8 cellular contexts compared by ENCODE assay signal in the genomic region with DNA sequence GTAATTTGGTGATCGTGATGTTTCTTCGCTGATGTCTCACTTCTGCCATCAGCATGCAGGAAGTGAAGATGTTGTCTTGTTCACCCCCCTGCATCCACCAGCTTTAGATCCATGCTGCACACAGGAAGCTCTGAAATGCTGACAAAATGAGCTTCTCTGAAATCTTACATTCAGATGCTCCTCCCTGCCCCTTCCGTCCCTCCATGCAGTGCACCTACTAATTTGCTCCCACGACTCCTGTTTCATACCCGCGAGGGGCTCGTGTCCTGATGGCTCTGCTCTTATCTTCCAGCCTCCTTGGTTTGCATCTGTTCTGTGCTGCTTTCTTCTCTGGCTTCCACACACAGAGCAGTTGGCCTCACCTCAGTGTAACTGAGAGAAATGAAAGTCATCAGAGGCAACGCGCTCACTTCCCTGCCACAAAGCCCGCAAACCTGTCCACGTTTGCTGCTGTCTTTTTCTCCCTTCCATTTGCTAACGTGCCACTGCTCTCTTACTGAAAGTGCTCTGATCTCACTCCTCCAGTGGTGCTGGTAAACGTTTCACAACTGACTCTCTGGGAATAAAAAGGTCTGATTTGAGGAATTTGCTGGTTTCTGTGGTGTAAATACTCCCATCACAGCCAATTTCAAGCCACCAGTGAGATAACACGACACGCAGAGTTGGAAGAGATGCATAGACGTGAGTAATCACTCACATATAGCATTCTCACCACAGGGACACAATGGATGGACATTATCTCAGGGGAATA. TPM values are rescaled to one million over a fixed set of nuclear protein-coding genes. Genes with fewer than 3 reads are reported as not detected.
A peak's percentile ranks its signal among the peaks of the same experiment; 100 is the strongest.
DNase-seq lines count a peak whose midpoint lies in the region; ATAC-seq and TF ChIP-seq lines count a peak whose summit lies in the region.

No MANE protein-coding gene starts in this region.

- no peaks in the 10 kb centered on the region for H3K9me2 ChIP-seq in OCI-LY1 (ENCODE audit: low read depth, low read length)
- no peaks in the 10 kb centered on the region for H3K9me2 ChIP-seq in GM23248 (ENCODE audit: insufficient read depth)

- no peaks in the 10 kb centered on the region for H3K9me3 ChIP-seq in OCI-LY1 (ENCODE audit: low read length)
- H3K9me3 ChIP-seq in GM23248 (ENCODE audit: low read depth) = no peaks in the 10 kb centered on the region

- H3K36me3 ChIP-seq in GM06990 (ENCODE audit: control insufficient read depth, insufficient read depth, low read length) (no peaks in the 10 kb centered on the region), OCI-LY1 (ENCODE audit: insufficient read depth, low read length) (no peaks in the 10 kb centered on the region), GM23248 (ENCODE audit: low read depth) (no peaks in the 10 kb centered on the region)

- H2AFZ ChIP-seq in OCI-LY1 (ENCODE audit: low read length) (no peak overlapping the region), GM23248 (no peak overlapping the region)

- 57 to 62% methylated on average over 16 of the region's 16 CpGs for WGBS in GM23248 (ENCODE audit: low coverage in 1 of 2, low lambda C conversion rate in 2 of 2, missing lambda C conversion rate in 2 of 2), 2 experiments

- TF ChIP-seq CTCF in GM06990 (IDR thresholded peaks at IDR 0.05; ENCODE audit: insufficient read depth, low read length, poor library complexity, severe bottlenecking) (no peak), OCI-LY1 (IDR thresholded peaks at IDR 0.05; ENCODE audit: low read length) (no peak), Calu3 (IDR thresholded peaks at IDR 0.05; ENCODE audit: unreplicated experiment) (no peak)

- in situ Hi-C loops in GM23248 (cut with MboI) = no loop called here

- H3K4me3 Mint-ChIP-seq in natural killer cell treated with Interleukin-12 subunit alpha and Interleukin-12 subunit beta and Interleukin-15 and Interleukin-18, amount 100 ng/mL, for 72 hours = peak overlapping the region; percentile 83
- no peak overlapping the region for H3K4me3 Mint-ChIP-seq in Calu3 (ENCODE audit: low read depth, unreplicated experiment)

- peak overlapping the region; percentile 44; the same call in 1 of the 2 replicates for H3K4me2 ChIP-seq in OCI-LY1 (ENCODE audit: low read length)
- H3K4me2 ChIP-seq in GM23248 (ENCODE audit: unreplicated experiment) = no peak overlapping the region

- CTCF ChIA-PET in Calu3 (lab: Charles Lee) = no interaction called here

- DNase-seq in GM06990 (ENCODE audit: extremely low read depth, insufficient read length) (peak; percentile 37), GM23248 (no peak), NCI-H1694 (lab: John Stamatoyannopoulos, UW) (no peak), Calu3 (no peak)
- DNase-seq in activated naive CD8-positive, alpha-beta T cell treated with anti-CD3 and anti-CD28 coated beads, Interleukin-2, amount 50 U/mL, for 16 hours (ENCODE audit: low read depth, low spot score) = peak; percentile 15
- no peak for DNase-seq in natural killer cell treated with Interleukin-12 subunit alpha and Interleukin-12 subunit beta and Interleukin-15 and Interleukin-18, amount 100 ng/mL, for 72 hours (ENCODE audit: low spot score)

- peak; percentile 70 to 80 for ATAC-seq in natural killer cell treated with Interleukin-12 subunit alpha and Interleukin-12 subunit beta and Interleukin-15 and Interleukin-18, amount 100 ng/mL, for 72 hours
- no peak for ATAC-seq in HG03097 (IDR thresholded peaks at IDR 0.05; ENCODE audit: low FRiP score, unreplicated experiment)

- intact Hi-C loops in Calu3 (cut with micrococcal nuclease; ENCODE audit: unreplicated experiment) = no loop called here

- H3K27me3 Mint-ChIP-seq in natural killer cell treated with Interleukin-12 subunit alpha and Interleukin-12 subunit beta and Interleukin-15 and Interleukin-18, amount 100 ng/mL, for 72 hours = no peaks in the 10 kb centered on the region
- H3K27me3 Mint-ChIP-seq in Calu3 (ENCODE audit: unreplicated experiment) = peaks cover 21% of the 10 kb centered on the region

- peak overlapping the region; percentile 92 to 94 for H3K27ac Mint-ChIP-seq in natural killer cell treated with Interleukin-12 subunit alpha and Interleukin-12 subunit beta and Interleukin-15 and Interleukin-18, amount 100 ng/mL, for 72 hours
- no peak overlapping the region for H3K27ac Mint-ChIP-seq in Calu3 (ENCODE audit: unreplicated experiment)

- BruUV-seq in Calu3 (replicated peaks; lab: Mats Ljungman, UMichigan) = no TSS peak

- H3K4me3 ChIP-seq in GM06990 (replicated peaks; ENCODE audit: low read depth, low read length) (peak overlapping the region; percentile 46; the same call in 1 of the 2 replicates), OCI-LY1 (ENCODE audit: low read depth, low read length, poor library complexity, severe bottlenecking) (peak overlapping the region; percentile 20), GM23248 (no peak overlapping the region)

- no peaks in the 10 kb centered on the region for H3K27me3 ChIP-seq in GM06990 (replicated peaks; ENCODE audit: control insufficient read depth, insufficient read depth, low read length)
- no peaks in the 10 kb centered on the region; the same call in 1 of the 2 replicates for H3K27me3 ChIP-seq in OCI-LY1 (ENCODE audit: insufficient read depth, low read length)
- peaks cover 17% of the 10 kb centered on the region; the same call in 1 of the 2 replicates for H3K27me3 ChIP-seq in GM23248 (replicated peaks; ENCODE audit: insufficient read depth)

- H3K9ac ChIP-seq in OCI-LY1 (ENCODE audit: low read length) (no peak overlapping the region), GM23248 (no peak overlapping the region)

- H4K20me1 ChIP-seq in OCI-LY1 (ENCODE audit: insufficient read depth, low read length) (no peaks in the 10 kb centered on the region), GM23248 (ENCODE audit: insufficient read depth) (no peaks in the 10 kb centered on the region)

- H3K27ac ChIP-seq in OCI-LY1 (ENCODE audit: low read depth, low read length, poor library complexity, severe bottlenecking) = no peak overlapping the region
- no peak overlapping the region for H3K27ac ChIP-seq in GM23248

- H3K9me3 Mint-ChIP-seq in natural killer cell treated with Interleukin-12 subunit alpha and Interleukin-12 subunit beta and Interleukin-15 and Interleukin-18, amount 100 ng/mL, for 72 hours = no peaks in the 10 kb centered on the region
- no peaks in the 10 kb centered on the region for H3K9me3 Mint-ChIP-seq in Calu3 (ENCODE audit: low read depth, unreplicated experiment)

- peaks cover 40 to 43% of the 10 kb centered on the region in 2 donors for H3K4me1 Mint-ChIP-seq in natural killer cell treated with Interleukin-12 subunit alpha and Interleukin-12 subunit beta and Interleukin-15 and Interleukin-18, amount 100 ng/mL, for 72 hours (ENCODE audit: low read depth in 2 of 2)
- H3K4me1 Mint-ChIP-seq in Calu3 (ENCODE audit: low read depth, unreplicated experiment) = peaks cover 41% of the 10 kb centered on the region

- H3K36me3 Mint-ChIP-seq in natural killer cell treated with Interleukin-12 subunit alpha and Interleukin-12 subunit beta and Interleukin-15 and Interleukin-18, amount 100 ng/mL, for 72 hours = no peaks in the 10 kb centered on the region
- no peaks in the 10 kb centered on the region for H3K36me3 Mint-ChIP-seq in Calu3 (ENCODE audit: insufficient read depth, unreplicated experiment)

- H3K79me2 ChIP-seq in OCI-LY1 (ENCODE audit: insufficient read depth, low read length) = no peaks in the 10 kb centered on the region
- H3K79me2 ChIP-seq in GM23248 (ENCODE audit: insufficient read depth) = no peaks in the 10 kb centered on the region

- H3K4me1 ChIP-seq in OCI-LY1 (ENCODE audit: insufficient read depth, low read length, severe bottlenecking) = peaks cover 9% of the 10 kb centered on the region
- H3K4me1 ChIP-seq in GM23248 (ENCODE audit: insufficient read depth) = no peaks in the 10 kb centered on the region

- H3F3A ChIP-seq in OCI-LY1 (ENCODE audit: insufficient read depth, low read length) = no peaks in the 10 kb centered on the region
- H3F3A ChIP-seq in GM23248 (ENCODE audit: insufficient read depth) = 0 out of 2 replicates have a peak, but pooled peaks cover 4% of the 10 kb centered on the region

RNA-seq across cellular contexts. Expression of a gene that starts 41.0 kb away (rescaled TPM):
- total RNA-seq in natural killer cell treated with Interleukin-12 subunit alpha and Interleukin-12 subunit beta and Interleukin-15 and Interleukin-18, amount 100 ng/mL, for 72 hours = 10 to 100 TPM; 23.1 to 25.0 TPM
- total RNA-seq in GM23248 (2014; rRNA removed; shearing (Covaris generic)) = under 0.01 TPM in 1 of 2 replicates, not detected in the other
- not detected in 2 replicates for polyA plus RNA-seq in GM23248 (2016; fragmentation: Nextera tagmentation; extraction: Ambion mirVana)
- total RNA-seq in Calu3 (2022) = 21.8 and 23.0 TPM in 2 replicates

Comparison
In these comparisons a context has a peak if more than half of its experiments do, and no peak if none do; other contexts are left out.
1. DNase-seq: peak in GM06990 (single experiment) and activated naive CD8-positive, alpha-beta T cell treated with anti-CD3 and anti-CD28 coated beads, Interleukin-2, amount 50 U/mL, for 16 hours (single experiment); none in natural killer cell treated with Interleukin-12 subunit alpha and Interleukin-12 subunit beta and Interleukin-15 and Interleukin-18, amount 100 ng/mL, for 72 hours (single experiment), GM23248 (single experiment), NCI-H1694 (single experiment) and Calu3 (single experiment).
2. RNA of a gene that starts 41.0 kb away (total RNA-seq): 23.1 to 25.0 TPM in natural killer cell treated with Interleukin-12 subunit alpha and Interleukin-12 subunit beta and Interleukin-15 and Interleukin-18, amount 100 ng/mL, for 72 hours and 21.8 to 23.0 TPM in Calu3; under 0.01 TPM in GM23248; every median in the first group is over 10 times any median in the second.